16 cellular contexts compared by ENCODE assay signal in the genomic region with DNA sequence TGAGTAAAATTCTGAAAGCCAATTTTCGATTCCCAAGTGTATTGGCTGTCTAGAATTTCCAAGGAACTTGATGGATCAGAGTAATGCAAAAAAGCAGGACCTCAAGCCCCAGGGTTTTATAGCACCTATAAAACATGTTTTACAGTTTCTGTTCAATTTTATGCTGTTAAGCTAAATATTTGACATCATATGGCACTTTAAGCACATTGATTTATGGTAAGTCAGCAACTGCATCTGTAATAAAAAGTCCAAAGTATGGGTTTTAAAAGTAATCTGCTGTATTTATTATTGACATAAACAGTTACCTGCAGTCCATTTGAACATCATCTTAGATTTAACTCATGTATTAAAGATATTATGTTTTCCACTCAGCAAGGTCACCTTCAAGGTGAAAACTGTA. TPM values are rescaled to one million over a fixed set of nuclear protein-coding genes. Genes with fewer than 3 reads are reported as not detected.
DNase-seq lines count a peak whose midpoint lies in the region; ATAC-seq, FAIRE-seq and TF ChIP-seq lines count a peak whose summit lies in the region.
"Had no signal": no experiment of that assay in that cellular context is flagged by ENCODE, and none has a peak within 500 bp of the region (broad histone marks: within the 10 kb centered on the region; RNA-seq: fewer than 3 reads in every experiment).

No MANE protein-coding gene starts in this region.

- H3K27ac Mint-ChIP-seq in activated T-cell treated with anti-CD3 and anti-CD28 coated beads, Interleukin-2, amount 50 U/mL, for 24 hours: no peak overlapping the region
- H3K27ac Mint-ChIP-seq: H9, HFFc6 had no signal

- no peaks in the 10 kb centered on the region for H3K36me3 Mint-ChIP-seq in activated T-cell treated with anti-CD3 and anti-CD28 coated beads, Interleukin-2, amount 50 U/mL, for 24 hours (ENCODE audit: low read depth)

- no peaks in the 10 kb centered on the region for H3K9me3 Mint-ChIP-seq in activated T-cell treated with anti-CD3 and anti-CD28 coated beads, Interleukin-2, amount 50 U/mL, for 24 hours
- H3K9me3 Mint-ChIP-seq: CD4-positive, alpha-beta memory T cell; H9 had no signal

- CTCF ChIA-PET in HEK293T (lab: Yijun Ruan, JAX): no interaction called here

- no peaks in the 10 kb centered on the region for H3K4me1 Mint-ChIP-seq in activated T-cell treated with anti-CD3 and anti-CD28 coated beads, Interleukin-2, amount 50 U/mL, for 24 hours (ENCODE audit: low read depth)
- H3K4me1 Mint-ChIP-seq: CD4-positive, alpha-beta memory T cell; H9 had no signal

- peak; percentile 89 for FAIRE-seq in colon (lab: Jason Lieb, UNC)
- FAIRE-seq: D721Med, GM19239 had no signal

- ATAC-seq in left colon (peak; percentile 86), HG02571 (IDR thresholded peaks at IDR 0.05; ENCODE audit: unreplicated experiment) (no peak), HG03442 (IDR thresholded peaks at IDR 0.05; ENCODE audit: unreplicated experiment) (no peak)

- H3K27me3 Mint-ChIP-seq in activated T-cell treated with anti-CD3 and anti-CD28 coated beads, Interleukin-2, amount 50 U/mL, for 24 hours: no peaks in the 10 kb centered on the region

- intact Hi-C loops in left colon (cut with DNase I, micrococcal nuclease): no loop called here

- DNase-seq in HEK293T (ENCODE audit: extremely low spot score): peak; percentile 36
- DNase-seq in left colon: no peak
- no peak for DNase-seq in activated T-cell treated with anti-CD3 and anti-CD28 coated beads, Interleukin-2, amount 50 U/mL, for 24 hours
- no peak for DNase-seq in activated CD4-positive, alpha-beta T cell treated with anti-CD3 and anti-CD28 coated beads for 48 hours
- DNase-seq: BE2C; CD4-positive, alpha-beta memory T cell; DND-41; GDM1; GOT3; H9; HFFc6 had no signal

- H3K4me3 Mint-ChIP-seq in activated T-cell treated with anti-CD3 and anti-CD28 coated beads, Interleukin-2, amount 50 U/mL, for 24 hours: no peak overlapping the region
- H3K4me3 Mint-ChIP-seq: CD4-positive, alpha-beta memory T cell; H9; HFFc6 had no signal

- POLR2A ChIA-PET in HEK293T (lab: Yijun Ruan, JAX): no interaction called here

TF ChIP-seq in HEK293T, 16 proteins besides CTCF, POLR2A, EP300 and RAD21:
- TF ChIP-seq BHLHE40 (IDR thresholded peaks at IDR 0.05; ENCODE audit: borderline replicate concordance): no peak
- peak; percentile 82; the same call in 1 of the 2 replicates for TF ChIP-seq LEF1 (IDR thresholded peaks at IDR 0.05; ENCODE audit: borderline replicate concordance)
- peak; percentile 60; the same call in 1 of the 2 replicates for TF ChIP-seq ZNF384 (IDR thresholded peaks at IDR 0.05)
- TF ChIP-seq FOXK2 (IDR thresholded peaks at IDR 0.05): no peak
- peak; percentile 70 for TF ChIP-seq FOXA1 (IDR thresholded peaks at IDR 0.05)
- TF ChIP-seq, protein P1, sequence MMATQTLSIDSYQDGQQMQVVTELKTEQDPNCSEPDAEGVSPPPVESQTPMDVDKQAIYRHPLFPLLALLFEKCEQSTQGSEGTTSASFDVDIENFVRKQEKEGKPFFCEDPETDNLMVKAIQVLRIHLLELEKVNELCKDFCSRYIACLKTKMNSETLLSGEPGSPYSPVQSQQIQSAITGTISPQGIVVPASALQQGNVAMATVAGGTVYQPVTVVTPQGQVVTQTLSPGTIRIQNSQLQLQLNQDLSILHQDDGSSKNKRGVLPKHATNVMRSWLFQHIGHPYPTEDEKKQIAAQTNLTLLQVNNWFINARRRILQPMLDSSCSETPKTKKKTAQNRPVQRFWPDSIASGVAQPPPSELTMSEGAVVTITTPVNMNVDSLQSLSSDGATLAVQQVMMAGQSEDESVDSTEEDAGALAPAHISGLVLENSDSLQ (IDR thresholded peaks at IDR 0.05): peak; percentile 96
- peak; percentile 87 for TF ChIP-seq ARNT (IDR thresholded peaks at IDR 0.05)
- 0 out of 2 replicates have a peak, but pooled peaks have one; percentile 43 for TF ChIP-seq TARDBP (IDR thresholded peaks at IDR 0.05)
- TF ChIP-seq SUZ12 (IDR thresholded peaks at IDR 0.05): no peak
- peak; percentile 75; the same call in 1 of the 2 replicates for TF ChIP-seq FOXM1 (IDR thresholded peaks at IDR 0.05; ENCODE audit: borderline replicate concordance)
- TF ChIP-seq CTBP1 (IDR thresholded peaks at IDR 0.05; ENCODE audit: borderline replicate concordance): peak; percentile 97
- TF ChIP-seq NFRKB (IDR thresholded peaks at IDR 0.05): no peak

RNA-seq across cellular contexts. Expression of a gene that starts 20.0 kb away (rescaled TPM):
- 10 to 100 TPM; 60.8 to 62.0 TPM for total RNA-seq in left colon

RNA-seq across cellular contexts. Expression of a gene that starts 49.6 kb away (rescaled TPM):
- 10 to 100 TPM; 63.5 to 81.0 TPM for total RNA-seq in left colon
- total RNA-seq: CD4-positive, alpha-beta memory T cell had no signal
